8 cellular contexts compared by ENCODE assay signal in the genomic region with DNA sequence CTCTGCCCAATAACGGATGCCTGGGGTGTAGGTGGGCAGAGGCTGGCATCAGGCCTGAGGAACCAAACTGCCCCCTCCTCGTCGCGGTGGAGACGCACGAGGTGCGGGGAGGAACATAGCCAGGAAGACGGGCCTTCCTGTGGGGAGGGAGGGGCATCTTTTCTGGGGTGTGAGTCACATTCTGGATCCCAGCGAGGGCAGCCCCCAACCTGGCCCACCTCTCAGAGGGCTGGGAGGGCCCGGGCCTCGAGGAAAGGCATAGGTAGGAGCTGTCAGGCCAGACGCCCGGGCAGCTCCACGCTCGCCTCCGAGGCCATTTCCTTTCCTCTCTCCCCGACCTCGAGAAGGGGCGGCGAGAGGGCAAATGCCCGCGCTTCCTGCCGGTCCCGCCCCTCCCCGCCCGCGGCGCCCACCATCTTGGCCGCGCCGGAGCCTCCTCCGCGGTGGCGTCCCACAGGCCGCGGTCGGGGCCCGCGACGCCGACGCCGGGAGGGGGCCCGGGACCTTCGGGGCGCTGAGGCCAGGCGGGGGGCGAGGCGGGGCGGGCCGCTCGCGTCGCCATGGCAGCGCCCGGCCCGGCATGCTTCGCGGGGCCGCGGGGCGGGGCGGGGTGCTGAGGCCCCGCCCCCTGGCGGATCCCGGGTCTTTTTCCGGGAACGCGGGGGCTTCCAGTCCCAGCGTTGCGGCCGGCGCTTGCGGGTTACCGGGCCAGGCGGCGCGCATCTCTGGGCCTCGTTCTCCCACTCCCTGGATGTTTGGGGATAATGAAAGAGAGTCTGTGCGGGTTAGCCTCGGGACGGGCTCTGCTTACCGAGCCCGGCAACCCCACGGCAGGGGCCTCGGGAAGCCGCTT. TPM values are rescaled to one million over a fixed set of nuclear protein-coding genes. Genes with fewer than 3 reads are reported as not detected.
DNase-seq lines count a peak whose midpoint lies in the region; ATAC-seq and TF ChIP-seq lines count a peak whose summit lies in the region.

No MANE protein-coding gene starts in this region.

- H3K4me1 Mint-ChIP-seq in natural killer cell treated with Interleukin-12 subunit alpha and Interleukin-12 subunit beta and Interleukin-15 and Interleukin-18, amount 100 ng/mL, for 72 hours (ENCODE audit: low read depth in 2 of 2) = peaks cover 36 to 46% of the 10 kb centered on the region in 2 donors

- ATAC-seq in GM18909 (IDR thresholded peaks at IDR 0.05; ENCODE audit: poor library complexity, unreplicated experiment) = peak; percentile 50
- ATAC-seq in HG03520 (IDR thresholded peaks at IDR 0.05; ENCODE audit: unreplicated experiment) = peak; percentile 37
- ATAC-seq in natural killer cell treated with Interleukin-12 subunit alpha and Interleukin-12 subunit beta and Interleukin-15 and Interleukin-18, amount 100 ng/mL, for 72 hours = peak; percentile 88 to 91

- DNase-seq in AG04449 (ENCODE audit: low read depth, low spot score) (no peak), RKO (ENCODE audit: low spot score) (peak; percentile 72), fibroblast of mammary gland (ENCODE audit: low read depth) (peak; percentile 56)
- DNase-seq in activated T-helper 1 cell treated with anti-CD3 and anti-CD28 coated beads, Interleukin-2, amount 50 U/mL, for 16 hours (ENCODE audit: low read depth in 1 of 2, low spot score in 1 of 2) = peak; percentile 36 to 68
- peak; percentile 83 for DNase-seq in natural killer cell treated with Interleukin-12 subunit alpha and Interleukin-12 subunit beta and Interleukin-15 and Interleukin-18, amount 100 ng/mL, for 72 hours (ENCODE audit: low spot score)
- peak; percentile 75 for DNase-seq in stimulated activated naive CD4-positive, alpha-beta T cell treated with Interleukin-2 at 50 U/mL for 16 hours (lab: John Stamatoyannopoulos, UW)

- peak overlapping the region; percentile 91 for H3K4me3 Mint-ChIP-seq in natural killer cell treated with Interleukin-12 subunit alpha and Interleukin-12 subunit beta and Interleukin-15 and Interleukin-18, amount 100 ng/mL, for 72 hours

- H3K27me3 Mint-ChIP-seq in natural killer cell treated with Interleukin-12 subunit alpha and Interleukin-12 subunit beta and Interleukin-15 and Interleukin-18, amount 100 ng/mL, for 72 hours = no peaks in the 10 kb centered on the region

- peak overlapping the region; percentile 92 to 98 for H3K27ac Mint-ChIP-seq in natural killer cell treated with Interleukin-12 subunit alpha and Interleukin-12 subunit beta and Interleukin-15 and Interleukin-18, amount 100 ng/mL, for 72 hours

- TF ChIP-seq CTCF in AG04449 (IDR thresholded peaks at IDR 0.05; ENCODE audit: insufficient read depth, low read length, missing control alignments) = no peak
- TF ChIP-seq CTCF in fibroblast of mammary gland (conservative IDR thresholded peaks at IDR 0.05; ENCODE audit: control insufficient read depth, insufficient read depth, low read depth, low read length) = no peak

- H3K9me3 Mint-ChIP-seq in natural killer cell treated with Interleukin-12 subunit alpha and Interleukin-12 subunit beta and Interleukin-15 and Interleukin-18, amount 100 ng/mL, for 72 hours = no peaks in the 10 kb centered on the region

- POLR2A ChIA-PET in AG04449 (lab: Yijun Ruan, JAX) = interaction anchor here (2.4 kb wide), 1 partner anchor 11 kb away, joined by 10 read pairs; no protein-coding TSS in a partner anchor

- CTCF ChIA-PET in AG04449 (lab: Yijun Ruan, JAX) = interaction anchor here (2.3 kb wide), 1 partner anchor 12 kb away, joined by 9 read pairs; no protein-coding TSS in a partner anchor

- no peaks in the 10 kb centered on the region for H3K36me3 Mint-ChIP-seq in natural killer cell treated with Interleukin-12 subunit alpha and Interleukin-12 subunit beta and Interleukin-15 and Interleukin-18, amount 100 ng/mL, for 72 hours

- H3K4me3 ChIP-seq in AG04449 (ENCODE audit: low read depth, low read length) (peak overlapping the region; percentile 67), fibroblast of mammary gland (ENCODE audit: control insufficient read depth, low read depth, low read length) (peak overlapping the region; percentile 62)

RNA-seq across cellular contexts. Expression of gene RAI1, which starts 13.2 kb away (rescaled TPM):
- total RNA-seq in natural killer cell treated with Interleukin-12 subunit alpha and Interleukin-12 subunit beta and Interleukin-15 and Interleukin-18, amount 100 ng/mL, for 72 hours = 10 to 100 TPM; 15.8 to 31.0 TPM

Comparison
In these comparisons a context has a peak if more than half of its experiments do, and no peak if none do; other contexts are left out.
1. ATAC-seq: peak in every context shown above with its lines; median percentile 90 in natural killer cell treated with Interleukin-12 subunit alpha and Interleukin-12 subunit beta and Interleukin-15 and Interleukin-18, amount 100 ng/mL, for 72 hours; 50 in GM18909; 37 in HG03520.